In the genomic region with DNA sequence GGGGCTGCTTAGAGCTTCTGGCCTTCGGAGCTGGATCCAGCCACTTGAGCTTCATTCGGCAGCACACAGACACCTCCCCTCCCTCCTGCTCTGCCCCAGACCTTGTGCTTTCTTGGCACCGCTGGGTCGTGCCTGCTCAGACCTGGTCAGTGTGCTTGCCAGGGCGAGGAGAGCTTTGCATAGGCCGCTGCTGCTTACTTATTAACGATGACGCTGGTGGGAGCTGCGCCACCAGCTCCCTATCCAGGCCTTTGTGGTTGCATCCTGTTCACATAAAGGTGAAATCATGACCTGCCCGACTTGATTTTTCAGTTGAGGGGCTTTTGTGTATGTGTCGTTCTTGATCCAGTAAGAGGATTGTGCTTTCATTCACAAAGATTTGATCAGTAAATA, we compare ENCODE assay signal across 8 cellular contexts.
A peak's percentile ranks its signal among the peaks of the same experiment; 100 is the strongest.
DNase-seq lines count a peak whose midpoint lies in the region; ATAC-seq and TF ChIP-seq lines count a peak whose summit lies in the region.

No MANE protein-coding gene starts in this region.

- H4K20me1 ChIP-seq in hepatocyte (ENCODE audit: insufficient read depth, poor library complexity, severe bottlenecking) = no peaks in the 10 kb centered on the region

- ATAC-seq in GM18867 (IDR thresholded peaks at IDR 0.05; ENCODE audit: unreplicated experiment) (peak; percentile 48), HG02870 (IDR thresholded peaks at IDR 0.05; ENCODE audit: unreplicated experiment) (peak; percentile 15)

- peaks cover 82% of the 10 kb centered on the region for H3K79me2 ChIP-seq in hepatocyte

- H3K4me1 ChIP-seq in hepatocyte (ENCODE audit: insufficient read depth) = peaks cover 29% of the 10 kb centered on the region
- no peaks in the 10 kb centered on the region for H3K4me1 ChIP-seq in A673 (ENCODE audit: insufficient read depth, low read length, poor library complexity, severe bottlenecking)

- H3K9me3 ChIP-seq in hepatocyte (ENCODE audit: low read depth) (no peaks in the 10 kb centered on the region), A673 (ENCODE audit: low read depth, low read length, poor library complexity, severe bottlenecking) (no peaks in the 10 kb centered on the region)

- CTCF ChIA-PET in RWPE1 (lab: Yijun Ruan, JAX) = interaction anchor here (1.6 kb wide), 1 partner anchor 115 kb away, joined by 5 read pairs; no protein-coding TSS in a partner anchor
- CTCF ChIA-PET in A673 (lab: Charles Lee) = no interaction called here

- intact Hi-C loops in A673 (cut with micrococcal nuclease; ENCODE audit: unreplicated experiment) = no loop called here

- H3K36me3 ChIP-seq in hepatocyte (replicated peaks; ENCODE audit: insufficient read depth, low read depth) (no peaks in the 10 kb centered on the region), A673 (ENCODE audit: insufficient read depth, low read length, poor library complexity, severe bottlenecking) (no peaks in the 10 kb centered on the region)

- H3K4me3 ChIP-seq in hepatocyte (no peak overlapping the region), A673 (ENCODE audit: low read depth, low read length, poor library complexity, severe bottlenecking) (no peak overlapping the region)

- TF ChIP-seq CTCF in RWPE1 (conservative IDR thresholded peaks at IDR 0.05; ENCODE audit: low read depth) (no peak), hepatocyte (IDR thresholded peaks at IDR 0.05; ENCODE audit: poor library complexity) (no peak), A673 (conservative IDR thresholded peaks at IDR 0.05; ENCODE audit: low read depth, low read length) (no peak)

- no peaks in the 10 kb centered on the region for H3K27me3 ChIP-seq in hepatocyte
- H3K27me3 ChIP-seq in A673 (replicated peaks; ENCODE audit: insufficient read depth, low read depth, low read length, poor library complexity) = no peaks in the 10 kb centered on the region

- DNase-seq in RWPE1 (ENCODE audit: low spot score) = no peak
- DNase-seq in hepatocyte (ENCODE audit: low spot score) = peak; percentile 23
- DNase-seq in substantia nigra (lab: John Stamatoyannopoulos, UW) = peak in 27 of 49 donors; percentile 17 to 77 (median 56)
- no peak for DNase-seq in activated T-cell treated with anti-CD3 and anti-CD28 coated beads, Interleukin-2, amount 50 U/mL, for 1 hour
- no peak for DNase-seq in islet precursor cell
- DNase-seq in A673 (ENCODE audit: low spot score) = no peak

- POLR2A ChIA-PET in RWPE1 (lab: Yijun Ruan, JAX; ENCODE audit: low non-redundant PET) = no interaction called here
- POLR2A ChIA-PET in A673 (lab: Charles Lee; ENCODE audit: low non-redundant PET) = interaction anchor here (0.6 kb wide), 1 partner anchor 24 kb away, joined by 3 read pairs; no protein-coding TSS in a partner anchor

- no peak overlapping the region for H2AFZ ChIP-seq in hepatocyte

- WGBS in hepatocyte (ENCODE audit: low lambda C conversion rate, missing lambda C conversion rate) = 73% methylated on average over 11 of the region's 11 CpGs

- BruUV-seq in A673 (replicated peaks; lab: Mats Ljungman, UMichigan) = no TSS peak

- H3K4me2 ChIP-seq in hepatocyte = peak overlapping the region; percentile 62

- H3K9me2 ChIP-seq in hepatocyte (replicated peaks; ENCODE audit: insufficient read depth) = no peaks in the 10 kb centered on the region

- H3K27ac ChIP-seq in RWPE1 (peak overlapping the region; percentile 48), hepatocyte (peak overlapping the region; percentile 84), substantia nigra (ENCODE audit: low read depth, low read length, poor library complexity, severe bottlenecking) (peak overlapping the region; percentile 31), A673 (ENCODE audit: low read depth, low read length, poor library complexity, severe bottlenecking) (no peak overlapping the region)

Comparison
In these comparisons a context has a peak if more than half of its experiments do, and no peak if none do; other contexts are left out.
1. DNase-seq: peak in hepatocyte (single experiment) and substantia nigra (27 of 49); none in RWPE1 (single experiment), activated T-cell treated with anti-CD3 and anti-CD28 coated beads, Interleukin-2, amount 50 U/mL, for 1 hour (single experiment), islet precursor cell (single experiment) and A673 (single experiment).